10 cellular contexts compared by ENCODE assay signal in the genomic region with DNA sequence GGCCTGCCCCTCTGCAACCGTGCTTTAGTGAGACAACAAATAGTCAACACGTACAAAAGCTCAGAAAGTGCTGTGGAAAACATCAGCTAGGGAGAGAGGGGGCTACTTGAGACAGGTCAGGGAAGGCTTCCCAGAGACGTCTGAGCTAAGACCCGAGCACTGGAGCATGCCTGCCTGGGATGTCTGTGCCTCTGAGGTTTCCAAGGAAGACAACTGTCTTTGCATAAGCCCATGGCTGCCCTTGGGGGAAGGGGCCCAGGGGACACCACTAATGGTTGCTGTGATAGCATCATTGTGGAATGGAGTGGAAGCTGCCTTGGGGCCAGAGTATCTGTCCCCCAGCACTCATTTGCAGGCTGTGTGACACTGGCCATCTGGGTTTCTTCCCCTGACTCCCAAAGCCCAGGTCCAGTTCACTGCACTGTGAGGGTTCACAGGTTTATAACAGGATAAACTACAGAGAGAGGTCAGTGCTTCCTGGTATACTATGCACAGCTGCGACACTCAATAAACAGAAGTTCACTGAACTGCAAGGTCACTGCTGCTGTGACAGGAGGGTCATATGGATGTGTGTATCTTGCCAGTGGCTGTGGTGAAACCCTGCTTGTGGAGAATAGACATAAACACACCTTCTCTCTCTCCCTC. TPM values are rescaled to one million over a fixed set of nuclear protein-coding genes. Genes with fewer than 3 reads are reported as not detected.
DNase-seq lines count a peak whose midpoint lies in the region; ATAC-seq and TF ChIP-seq lines count a peak whose summit lies in the region.
"Had no signal": no experiment of that assay in that cellular context is flagged by ENCODE, and none has a peak within 500 bp of the region (broad histone marks: within the 10 kb centered on the region; RNA-seq: fewer than 3 reads in every experiment).

No MANE protein-coding gene starts in this region.

- DNase-seq in CD1c-positive myeloid dendritic cell (ENCODE audit: extremely low spot score), result peak; percentile 46
- DNase-seq in mucosa of descending colon, result peak in 2 of 3 donors; percentile 40 to 59
- no peak for DNase-seq in stimulated activated CD4-positive, alpha-beta T cell treated with anti-CD3 and anti-CD28 coated beads, Interleukin-2, amount 100 ng/mL, for 24 hours
- DNase-seq: NCI-H1048, upper lobe of right lung had no signal

- H3K27me3 Mint-ChIP-seq in activated T-helper 17 cell treated with anti-CD3 and anti-CD28 coated beads, Interleukin-2, amount 50 U/mL, for 72 hours, result no peaks in the 10 kb centered on the region

- H3K36me3 ChIP-seq in HUES6 (ENCODE audit: control insufficient read depth, insufficient read depth, low read length) (no peaks in the 10 kb centered on the region), mucosa of descending colon (ENCODE audit: low read depth) (peaks cover 3% of the 10 kb centered on the region)
- H3K36me3 ChIP-seq: upper lobe of right lung had no signal

- H3K4me1 Mint-ChIP-seq in activated T-helper 17 cell treated with anti-CD3 and anti-CD28 coated beads, Interleukin-2, amount 50 U/mL, for 72 hours, result peaks cover 27% of the 10 kb centered on the region

- H3K9me3 ChIP-seq in HUES6 (ENCODE audit: control insufficient read depth, insufficient read depth, low read depth, low read length) (no peaks in the 10 kb centered on the region), mucosa of descending colon (no peaks in the 10 kb centered on the region)
- H3K9me3 ChIP-seq: upper lobe of right lung had no signal

- no peak for ATAC-seq in activated T-helper 17 cell treated with anti-CD3 and anti-CD28 coated beads, Interleukin-2, amount 50 U/mL, for 72 hours (replicated peaks)
- ATAC-seq in mucosa of descending colon (peak; percentile 63), HG03469 (IDR thresholded peaks at IDR 0.05; ENCODE audit: unreplicated experiment) (no peak), GM19467 (IDR thresholded peaks at IDR 0.05; ENCODE audit: unreplicated experiment) (no peak), HG03097 (IDR thresholded peaks at IDR 0.05; ENCODE audit: low FRiP score, unreplicated experiment) (no peak)
- ATAC-seq: upper lobe of right lung had no signal

- H3K9ac ChIP-seq in HUES6 (ENCODE audit: low read length), result no peak overlapping the region

- peaks cover 6% of the 10 kb centered on the region for H3K36me3 Mint-ChIP-seq in activated T-helper 17 cell treated with anti-CD3 and anti-CD28 coated beads, Interleukin-2, amount 50 U/mL, for 72 hours (ENCODE audit: low read depth)

- no peak overlapping the region for H3K27ac ChIP-seq in HUES6 (ENCODE audit: low read depth, low read length)

- H3K4me1 ChIP-seq in HUES6 (ENCODE audit: control insufficient read depth, insufficient read depth, low read length), result peaks cover 18% of the 10 kb centered on the region; the same call in 1 of the 2 replicates
- H3K4me1 ChIP-seq in mucosa of descending colon (ENCODE audit: low read depth), result peaks cover 30% of the 10 kb centered on the region

- no peak for TF ChIP-seq CTCF in mucosa of descending colon (IDR thresholded peaks at IDR 0.05)

- no peaks in the 10 kb centered on the region for H3K27me3 ChIP-seq in HUES6 (ENCODE audit: control insufficient read depth, insufficient read depth, low read length)
- H3K27me3 ChIP-seq: upper lobe of right lung had no signal

- H3K4me3 Mint-ChIP-seq in activated T-helper 17 cell treated with anti-CD3 and anti-CD28 coated beads, Interleukin-2, amount 50 U/mL, for 72 hours, result peak overlapping the region; percentile 100

- intact Hi-C loops in mucosa of descending colon (cut with DNase I, micrococcal nuclease), result no loop called here

- peak overlapping the region; percentile 100 for H3K27ac Mint-ChIP-seq in activated T-helper 17 cell treated with anti-CD3 and anti-CD28 coated beads, Interleukin-2, amount 50 U/mL, for 72 hours

- H3K4me3 ChIP-seq in HUES6 (ENCODE audit: low read depth, low read length), result 0 out of 2 replicates have a peak overlapping the region, but pooled peaks have one; percentile 86
- no peak overlapping the region for H3K4me3 ChIP-seq in mucosa of descending colon

- peaks cover 4% of the 10 kb centered on the region for H3K9me3 Mint-ChIP-seq in activated T-helper 17 cell treated with anti-CD3 and anti-CD28 coated beads, Interleukin-2, amount 50 U/mL, for 72 hours

RNA-seq across cellular contexts. Expression of a gene that starts 1.5 kb away (rescaled TPM):
- 10 to 100 TPM; 22.9 to 32.0 TPM for total RNA-seq in activated T-helper 17 cell treated with anti-CD3 and anti-CD28 coated beads, Interleukin-2, amount 50 U/mL, for 72 hours
- total RNA-seq in mucosa of descending colon, result 10 to 100 TPM; 46.2 to 73.8 (median 68.0) TPM

Comparison
In these comparisons a context has a peak if more than half of its experiments do, and no peak if none do; other contexts are left out.
1. DNase-seq: peak in CD1c-positive myeloid dendritic cell (single experiment) and mucosa of descending colon (2 of 3); none in stimulated activated CD4-positive, alpha-beta T cell treated with anti-CD3 and anti-CD28 coated beads, Interleukin-2, amount 100 ng/mL, for 24 hours (0 of 2).